ENCODE assay signal across 13 cellular contexts in the genomic region with DNA sequence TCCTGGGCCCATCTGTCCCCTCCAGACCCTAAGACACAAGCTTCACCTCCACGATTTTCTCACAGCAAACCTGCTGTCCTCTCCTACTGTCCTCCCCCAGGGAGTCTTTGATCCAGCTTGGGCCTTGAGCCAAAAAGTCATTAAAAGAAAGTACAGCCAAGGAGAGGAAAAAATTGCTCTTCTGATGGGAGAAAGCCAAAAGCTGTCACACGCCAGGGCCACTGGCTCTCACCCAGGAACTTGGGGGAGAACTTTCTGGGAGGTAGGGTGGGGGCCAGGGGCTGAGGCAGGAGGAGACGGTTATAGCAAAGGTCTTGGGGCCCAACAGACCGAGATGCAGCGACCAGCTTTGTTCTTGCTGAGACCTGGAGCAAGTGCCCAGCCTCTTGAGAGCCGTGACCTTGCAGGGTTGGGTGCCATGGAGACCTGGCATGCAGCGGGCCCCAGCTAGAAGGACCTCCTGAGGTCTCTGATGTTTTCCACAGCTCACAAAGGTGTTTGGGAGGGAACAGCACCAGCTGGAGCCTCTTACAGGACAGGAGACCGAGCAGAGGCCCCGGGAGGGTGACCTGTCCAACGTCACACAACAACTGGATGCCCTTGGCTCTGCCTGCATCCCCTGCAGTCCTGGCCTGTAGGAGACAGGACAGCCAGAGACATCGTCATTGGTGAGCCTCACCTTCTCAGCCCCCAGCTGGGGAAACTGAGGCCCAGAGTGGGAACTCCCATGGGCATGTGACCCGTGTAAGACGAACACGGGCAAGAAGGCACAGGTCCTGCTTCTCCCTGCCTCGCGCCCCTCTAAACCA.
DNase-seq lines count a peak whose midpoint lies in the region; ATAC-seq and TF ChIP-seq lines count a peak whose summit lies in the region.
"Had no signal": no experiment of that assay in that cellular context is flagged by ENCODE, and none has a peak within 500 bp of the region (broad histone marks: within the 10 kb centered on the region; RNA-seq: fewer than 3 reads in every experiment).

No MANE protein-coding gene starts in this region.

- H3K36me3 ChIP-seq in breast epithelium = no peaks in the 10 kb centered on the region
- H3K36me3 ChIP-seq: suprapubic skin had no signal

- ATAC-seq in HG03280 (IDR thresholded peaks at IDR 0.05; ENCODE audit: unreplicated experiment) = no peak
- ATAC-seq in activated T-helper 17 cell treated with anti-CD3 and anti-CD28 coated beads, Interleukin-2, amount 50 U/mL, for 72 hours (replicated peaks) = no peak

- no peaks in the 10 kb centered on the region for H3K9me3 Mint-ChIP-seq in activated T-helper 17 cell treated with anti-CD3 and anti-CD28 coated beads, Interleukin-2, amount 50 U/mL, for 72 hours
- H3K9me3 Mint-ChIP-seq: neural crest cell had no signal

- no peak for TF ChIP-seq CTCF in breast epithelium (IDR thresholded peaks at IDR 0.05)

- intact Hi-C loops in breast epithelium (cut with DNase I; ENCODE audit: low total_unique reads) = loop anchor here (5.0 kb wide), 1 partner anchor 124 kb away; a partner anchor contains a TSS

- no peak overlapping the region for H3K27ac Mint-ChIP-seq in activated T-helper 17 cell treated with anti-CD3 and anti-CD28 coated beads, Interleukin-2, amount 50 U/mL, for 72 hours

- H3K4me3 ChIP-seq in breast epithelium = no peak overlapping the region
- H3K4me3 ChIP-seq: suprapubic skin had no signal

- H3K4me1 ChIP-seq in breast epithelium = peaks cover 4 to 26% of the 10 kb centered on the region in 2 donors

- TF ChIP-seq RAD21 in Ishikawa (IDR thresholded peaks at IDR 0.05; ENCODE audit: low read depth) = no peak

- DNase-seq in A172 (ENCODE audit: low spot score) (peak; percentile 56), breast epithelium (ENCODE audit: low spot score in 2 of 2) (no peak), mucosa of gallbladder (ENCODE audit: low spot score) (peak; percentile 45), SIG-M5 treated with dmso at 0.1 percent for 504 hours (lab: John Stamatoyannopoulos, UW; ENCODE audit: unreplicated experiment) (no peak), kidney glomerular epithelial cell (lab: John Stamatoyannopoulos, UW) (no peak)
- DNase-seq: activated CD4-positive, alpha-beta T cell treated with anti-CD3 and anti-CD28 coated beads for 1 hour; effector memory CD4-positive, alpha-beta T cell; stimulated activated CD4-positive, alpha-beta T cell treated with anti-CD3 and anti-CD28 coated beads, Interleukin-4, amount 100 ng/mL, for 1 hour had no signal

- H3K27me3 ChIP-seq in breast epithelium = no peaks in the 10 kb centered on the region
- H3K27me3 ChIP-seq: suprapubic skin had no signal

- H3K4me3 Mint-ChIP-seq in activated T-helper 17 cell treated with anti-CD3 and anti-CD28 coated beads, Interleukin-2, amount 50 U/mL, for 72 hours = no peak overlapping the region
- H3K4me3 Mint-ChIP-seq: neural crest cell had no signal

- peak; percentile 94 for TF ChIP-seq EP300 in Ishikawa (IDR thresholded peaks at IDR 0.05; ENCODE audit: borderline replicate concordance)

- peak overlapping the region; percentile 65 to 74 for H3K27ac ChIP-seq in breast epithelium
- H3K27ac ChIP-seq: suprapubic skin had no signal

- no peak for TF ChIP-seq POLR2A in breast epithelium (IDR thresholded peaks at IDR 0.05)

- H3K36me3 Mint-ChIP-seq in activated T-helper 17 cell treated with anti-CD3 and anti-CD28 coated beads, Interleukin-2, amount 50 U/mL, for 72 hours (ENCODE audit: low read depth) = no peaks in the 10 kb centered on the region

- H3K9me3 ChIP-seq in breast epithelium = no peaks in the 10 kb centered on the region
- H3K9me3 ChIP-seq: suprapubic skin had no signal

- H3K27me3 Mint-ChIP-seq in activated T-helper 17 cell treated with anti-CD3 and anti-CD28 coated beads, Interleukin-2, amount 50 U/mL, for 72 hours = peaks cover 3% of the 10 kb centered on the region

- no peaks in the 10 kb centered on the region for H3K4me1 Mint-ChIP-seq in activated T-helper 17 cell treated with anti-CD3 and anti-CD28 coated beads, Interleukin-2, amount 50 U/mL, for 72 hours

TF ChIP-seq in Ishikawa, 13 proteins besides CTCF, POLR2A, EP300 and RAD21:
- TF ChIP-seq TEAD4 (IDR thresholded peaks at IDR 0.05) = peak; percentile 54
- TF ChIP-seq, protein P1, sequence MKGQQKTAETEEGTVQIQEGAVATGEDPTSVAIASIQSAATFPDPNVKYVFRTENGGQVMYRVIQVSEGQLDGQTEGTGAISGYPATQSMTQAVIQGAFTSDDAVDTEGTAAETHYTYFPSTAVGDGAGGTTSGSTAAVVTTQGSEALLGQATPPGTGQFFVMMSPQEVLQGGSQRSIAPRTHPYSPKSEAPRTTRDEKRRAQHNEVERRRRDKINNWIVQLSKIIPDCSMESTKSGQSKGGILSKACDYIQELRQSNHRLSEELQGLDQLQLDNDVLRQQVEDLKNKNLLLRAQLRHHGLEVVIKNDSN (IDR thresholded peaks at IDR 0.05) = 0 out of 2 replicates have a peak, but pooled peaks have one; percentile 40
- TF ChIP-seq, protein P2, sequence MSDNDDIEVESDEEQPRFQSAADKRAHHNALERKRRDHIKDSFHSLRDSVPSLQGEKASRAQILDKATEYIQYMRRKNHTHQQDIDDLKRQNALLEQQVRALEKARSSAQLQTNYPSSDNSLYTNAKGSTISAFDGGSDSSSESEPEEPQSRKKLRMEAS (IDR thresholded peaks at IDR 0.05) = peak; percentile 52
- TF ChIP-seq NFIC (IDR thresholded peaks at IDR 0.05) = peak; percentile 99
- TF ChIP-seq CEBPB (IDR thresholded peaks at IDR 0.05) = no peak
- no peak for TF ChIP-seq YY1 (IDR thresholded peaks at IDR 0.05; ENCODE audit: low read depth)
- 0 out of 2 replicates have a peak, but pooled peaks have one; percentile 12 for TF ChIP-seq ZBTB7A (IDR thresholded peaks at IDR 0.05; ENCODE audit: low read depth)
- no peak for TF ChIP-seq TAF1 (IDR thresholded peaks at IDR 0.05; ENCODE audit: low read depth)
- peak; percentile 92 for TF ChIP-seq TCF12 (IDR thresholded peaks at IDR 0.05; ENCODE audit: low read depth)
- peak; percentile 70 for TF ChIP-seq FOXM1 (IDR thresholded peaks at IDR 0.05; ENCODE audit: borderline replicate concordance, low read depth)

Comparison
In these comparisons a context has a peak if more than half of its experiments do, and no peak if none do; other contexts are left out.
1. DNase-seq: peak in A172 (single experiment) and mucosa of gallbladder (single experiment); none in breast epithelium (0 of 2), SIG-M5 treated with dmso at 0.1 percent for 504 hours (single experiment) and kidney glomerular epithelial cell (single experiment).